ENCODE assay signal across 1 cellular context in genomic region chr1:156572663-156573018, GRCh38.
TF ChIP-seq lines count a peak whose summit lies in the region.

No MANE protein-coding gene starts in this region.

TF ChIP-seq in GM23338, 12 proteins besides CTCF, POLR2A, EP300 and RAD21 (continued from another document):
- TF ChIP-seq ZNF462 (CRISPR knock-in tag; IDR thresholded peaks at IDR 0.05): no peak
- TF ChIP-seq CREB1 (CRISPR knock-in tag; IDR thresholded peaks at IDR 0.05; ENCODE audit: low read depth): no peak
- no peak for TF ChIP-seq JUNB (IDR thresholded peaks at IDR 0.05; ENCODE audit: unreplicated experiment)
- TF ChIP-seq ZNF114 (CRISPR knock-in tag; IDR thresholded peaks at IDR 0.05): no peak
- TF ChIP-seq STAT1 (IDR thresholded peaks at IDR 0.05; ENCODE audit: unreplicated experiment): no peak
- no peak for TF ChIP-seq EZH2 (IDR thresholded peaks at IDR 0.05; ENCODE audit: low read depth, unreplicated experiment)
- TF ChIP-seq ZNF331 (CRISPR knock-in tag; IDR thresholded peaks at IDR 0.05; ENCODE audit: low read depth): no peak
- no peak for TF ChIP-seq POLR2AphosphoS5 (IDR thresholded peaks at IDR 0.05; ENCODE audit: low read depth)
- no peak for TF ChIP-seq NANOG (IDR thresholded peaks at IDR 0.05; ENCODE audit: borderline replicate concordance)
- TF ChIP-seq REST (IDR thresholded peaks at IDR 0.05; ENCODE audit: unreplicated experiment): no peak
- TF ChIP-seq EZH2phosphoT487 (IDR thresholded peaks at IDR 0.05; ENCODE audit: unreplicated experiment): no peak
